8 cellular contexts compared by ENCODE assay signal in genomic region chr20:48921883-48922867, GRCh38. TPM values are rescaled to one million over a fixed set of nuclear protein-coding genes. Genes with fewer than 3 reads are reported as not detected.
DNase-seq lines count a peak whose midpoint lies in the region; ATAC-seq and TF ChIP-seq lines count a peak whose summit lies in the region.

No MANE protein-coding gene starts in this region.

- H3K27ac Mint-ChIP-seq in memory B cell, result peak overlapping the region; percentile 97
- peak overlapping the region; percentile 99 for H3K27ac Mint-ChIP-seq in type B pancreatic cell

- peak overlapping the region; percentile 94 for H3K4me3 Mint-ChIP-seq in memory B cell
- H3K4me3 Mint-ChIP-seq in type B pancreatic cell, result peak overlapping the region; percentile 96

- H3K27me3 Mint-ChIP-seq in memory B cell, result no peaks in the 10 kb centered on the region
- H3K27me3 Mint-ChIP-seq in type B pancreatic cell, result peaks cover 3% of the 10 kb centered on the region

- no peak for TF ChIP-seq CTCF in BJ (IDR thresholded peaks at IDR 0.05; ENCODE audit: insufficient read depth, low read depth, low read length)
- TF ChIP-seq CTCF in Peyer's patch (IDR thresholded peaks at IDR 0.05), result no peak
- no peak for TF ChIP-seq CTCF in type B pancreatic cell (conservative IDR thresholded peaks at IDR 0.05)

- DNase-seq in BJ (ENCODE audit: low read depth), result no peak
- peak in 2 of 3 donors; percentile 76 to 86 for DNase-seq in Peyer's patch
- DNase-seq in effector CD8-positive, alpha-beta T cell (lab: John Stamatoyannopoulos, UW), result peak; percentile 7
- DNase-seq in memory B cell (ENCODE audit: low spot score in 2 of 2), result no peak
- DNase-seq in type B pancreatic cell (ENCODE audit: extremely low spot score, unreplicated experiment), result no peak
- DNase-seq in SHP77 treated with DMSO at 0.1 percent for 48 hours (lab: John Stamatoyannopoulos, UW), result no peak

- no peaks in the 10 kb centered on the region for H3K36me3 ChIP-seq in BJ (ENCODE audit: control insufficient read depth, insufficient read depth, low read length)
- no peaks in the 10 kb centered on the region for H3K36me3 ChIP-seq in Peyer's patch

- H3K27me3 ChIP-seq in BJ (ENCODE audit: control insufficient read depth, insufficient read depth, low read length) (0 out of 2 replicates have a peak, but pooled peaks cover 2% of the 10 kb centered on the region), Peyer's patch (no peaks in the 10 kb centered on the region)

- H3K27ac ChIP-seq in Peyer's patch, result peak overlapping the region; percentile 86 to 99 (median 95)

- peaks cover 48% of the 10 kb centered on the region for H3K4me1 Mint-ChIP-seq in memory B cell
- H3K4me1 Mint-ChIP-seq in type B pancreatic cell (ENCODE audit: unreplicated experiment), result peaks cover 29% of the 10 kb centered on the region

- ATAC-seq in GM19035 (IDR thresholded peaks at IDR 0.05; ENCODE audit: unreplicated experiment), result peak; percentile 43
- ATAC-seq in HG03354 (IDR thresholded peaks at IDR 0.05; ENCODE audit: poor library complexity, severe bottlenecking, unreplicated experiment), result peak; percentile 49
- peak; percentile 49 for ATAC-seq in memory B cell (ENCODE audit: low read depth)

- POLR2A ChIA-PET in BJ (lab: Charles Lee), result interaction anchor here (0.7 kb wide), 1 partner anchor 25 kb away, joined by 3 read pairs; no protein-coding TSS in a partner anchor

- peaks cover 0 to 54% (median 12%) of the 10 kb centered on the region in 4 donors for H3K4me1 ChIP-seq in Peyer's patch

- H3K4me3 ChIP-seq in BJ (ENCODE audit: low read depth, low read length), result peak overlapping the region; percentile 66
- peak overlapping the region; percentile 63 to 97 (median 96) for H3K4me3 ChIP-seq in Peyer's patch

- no peaks in the 10 kb centered on the region for H3K9me3 ChIP-seq in Peyer's patch

- CTCF ChIA-PET in BJ (lab: Yijun Ruan, JAX), result interaction anchor here (0.9 to 1.9 kb wide), 2 partner anchors 16 to 265 kb away, joined by 3 to 10 read pairs; no protein-coding TSS in a partner anchor

- TF ChIP-seq POLR2A in Peyer's patch (IDR thresholded peaks at IDR 0.05), result no peak

- peaks cover 4% of the 10 kb centered on the region for H3K36me3 Mint-ChIP-seq in memory B cell
- H3K36me3 Mint-ChIP-seq in type B pancreatic cell, result peaks cover 5% of the 10 kb centered on the region

- no peaks in the 10 kb centered on the region for H3K9me3 Mint-ChIP-seq in memory B cell
- H3K9me3 Mint-ChIP-seq in type B pancreatic cell, result no peaks in the 10 kb centered on the region

RNA-seq across cellular contexts. Expression of gene ARFGEF2, which starts 0.7 kb away (rescaled TPM):
- 15.5 and 20.0 TPM in 2 replicates for polyA plus RNA-seq in BJ (2011; rRNA removed)
- 32.4 and 33.1 TPM in 2 replicates for polyA minus RNA-seq in BJ (2011; rRNA and poly(A)+ RNA removed)
- 100 to 1,000 TPM in 1 of 4 donors, 10 to 100 TPM in 3; 38.0 to 170 (median 43.4) TPM for total RNA-seq in Peyer's patch
- total RNA-seq in type B pancreatic cell (ENCODE audit: low replicate concordance), result 26.7 and 39.2 TPM in 2 replicates

Comparison
In these comparisons a context has a peak if more than half of its experiments do, and no peak if none do; other contexts are left out.
1. DNase-seq: peak in Peyer's patch (2 of 3) and effector CD8-positive, alpha-beta T cell (single experiment); none in BJ (single experiment), memory B cell (0 of 2), type B pancreatic cell (single experiment) and SHP77 treated with DMSO at 0.1 percent for 48 hours (single experiment).
2. Peak in every context shown above with its lines, with median percentiles within 50 percentile points of each other: ATAC-seq.